In the genomic region with DNA sequence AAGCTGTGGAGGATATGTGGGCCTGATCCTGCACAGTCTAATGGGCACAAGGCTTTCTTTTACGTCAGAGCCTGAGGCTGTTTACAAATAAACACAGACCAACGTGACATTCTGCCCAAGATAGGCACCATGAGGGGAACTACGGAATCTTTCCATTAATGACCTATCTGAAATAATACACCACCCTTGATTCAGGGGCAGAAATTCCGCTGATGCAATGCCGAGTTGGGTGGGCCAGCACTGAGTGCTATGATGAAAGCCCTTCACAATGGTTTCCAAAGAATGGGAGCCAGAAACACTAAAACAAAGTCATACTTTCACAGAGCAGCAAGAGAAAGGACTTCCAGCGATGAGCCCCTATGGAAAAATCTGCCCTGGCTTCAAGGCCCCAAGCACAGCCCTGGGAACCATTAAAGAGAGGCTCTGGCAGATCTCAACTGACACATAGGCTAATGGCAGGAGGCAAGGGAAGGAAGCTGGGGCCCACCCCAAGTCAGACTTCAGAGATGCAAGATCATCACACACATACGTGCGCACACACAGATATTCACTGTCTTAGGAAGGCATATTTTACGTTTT, we compare ENCODE assay signal across 29 cellular contexts.
"Had no signal": no experiment of that assay in that cellular context is flagged by ENCODE, and none has a peak within 500 bp of the region (broad histone marks: within the 10 kb centered on the region; RNA-seq: fewer than 3 reads in every experiment).

No MANE protein-coding gene starts in this region.

- H3K27ac ChIP-seq: cardiac muscle cell, KMS-11, RWPE1, SK-N-MC had no signal

- H3K4me1 Mint-ChIP-seq: activated B cell treated with CpG ODN at 0.5 μM for 24 hours; activated CD4-positive, alpha-beta T cell treated with anti-CD3 and anti-CD28 coated beads, Interleukin-2, amount 10 ng/mL, durations not matched to agents 24 days and 14 days; activated CD8-positive, alpha-beta memory T cell treated with anti-CD3 and anti-CD28 coated beads, Interleukin-2, amount 10 ng/mL, durations not matched to agents 7 days and 5 days; activated naive CD8-positive, alpha-beta T cell treated with anti-CD3 and anti-CD28 coated beads, Interleukin-2, amount 50 U/mL, for 24 hours; brain; T-cell had no signal

- H3K4me3 Mint-ChIP-seq: activated B cell treated with CpG ODN at 0.5 μM for 24 hours; activated CD4-positive, alpha-beta T cell treated with anti-CD3 and anti-CD28 coated beads, Interleukin-2, amount 10 ng/mL, durations not matched to agents 24 days and 14 days; activated CD8-positive, alpha-beta memory T cell treated with anti-CD3 and anti-CD28 coated beads, Interleukin-2, amount 10 ng/mL, durations not matched to agents 7 days and 5 days; activated naive CD8-positive, alpha-beta T cell treated with anti-CD3 and anti-CD28 coated beads, Interleukin-2, amount 50 U/mL, for 24 hours; activated T-cell treated with anti-CD3 and anti-CD28 coated beads, Interleukin-2, amount 50 U/mL, for 24 hours; brain; T-cell had no signal

- H3K36me3 Mint-ChIP-seq: activated CD8-positive, alpha-beta memory T cell treated with anti-CD3 and anti-CD28 coated beads, Interleukin-2, amount 10 ng/mL, durations not matched to agents 7 days and 5 days; activated naive CD4-positive, alpha-beta T cell treated with anti-CD3 and anti-CD28 coated beads, Interleukin-2, amount 50 U/mL, for 72 hours; brain; T-cell had no signal

- H3K27me3 ChIP-seq: cardiac muscle cell had no signal

- H3K36me3 ChIP-seq: cardiac muscle cell had no signal

- DNase-seq: activated B cell treated with CpG ODN at 0.5 μM for 24 hours; activated CD4-positive, alpha-beta T cell treated with anti-CD3 and anti-CD28 coated beads for 1 hour; activated CD4-positive, alpha-beta T cell treated with anti-CD3 and anti-CD28 coated beads, Interleukin-2, amount 10 ng/mL, durations not matched to agents 24 days and 14 days; activated CD4-positive, alpha-beta T cell treated with anti-CD3 and anti-CD28 coated beads, Interleukin-2, amount 50 U/mL, for 48 hours; activated CD8-positive, alpha-beta memory T cell treated with anti-CD3 and anti-CD28 coated beads, Interleukin-2, amount 10 ng/mL, durations not matched to agents 7 days and 5 days; activated effector memory CD4-positive, alpha-beta T cell treated with anti-CD3 and anti-CD28 coated beads, Interleukin-2, amount 50 U/mL, for 16 hours; activated naive CD4-positive, alpha-beta T cell treated with Interleukin-2 at 50 U/mL for 16 hours; activated naive CD8-positive, alpha-beta T cell treated with anti-CD3 and anti-CD28 coated beads, Interleukin-2, amount 50 U/mL, for 24 hours; activated T-cell treated with anti-CD3 and anti-CD28 coated beads, Interleukin-2, amount 50 U/mL, for 24 hours; amniotic stem cell; NCI-H1092; NCI-H1417 treated with DMSO at 0.1 percent for 48 hours; NCI-H1694 treated with DMSO at 0.1 percent for 48 hours; NCI-H2081; NCI-H446 treated with DMSO at 0.1 percent for 48 hours; NCI-H524 treated with DMSO at 0.1 percent for 48 hours; NCI-H748 treated with DMSO at 0.1 percent for 48 hours; OCI-M1; SHP77; T-cell; T-helper 2 cell; T1000 had no signal

- H3K27me3 Mint-ChIP-seq: activated B cell treated with CpG ODN at 0.5 μM for 24 hours; activated CD8-positive, alpha-beta memory T cell treated with anti-CD3 and anti-CD28 coated beads, Interleukin-2, amount 10 ng/mL, durations not matched to agents 7 days and 5 days; activated T-cell treated with anti-CD3 and anti-CD28 coated beads, Interleukin-2, amount 50 U/mL, for 24 hours had no signal

- H3K4me2 ChIP-seq: KMS-11 had no signal

- H3K9ac ChIP-seq: KMS-11 had no signal

- ATAC-seq: activated CD8-positive, alpha-beta memory T cell treated with anti-CD3 and anti-CD28 coated beads, Interleukin-2, amount 10 ng/mL, durations not matched to agents 7 days and 5 days; activated naive CD4-positive, alpha-beta T cell treated with anti-CD3 and anti-CD28 coated beads, Interleukin-2, amount 50 U/mL, for 72 hours; activated naive CD8-positive, alpha-beta T cell treated with anti-CD3 and anti-CD28 coated beads, Interleukin-2, amount 50 U/mL, for 24 hours; Panc1; T-cell had no signal

- H3K4me3 ChIP-seq: cardiac muscle cell, SK-N-MC had no signal

- H3K9me3 Mint-ChIP-seq: activated B cell treated with CpG ODN at 0.5 μM for 24 hours; activated CD4-positive, alpha-beta T cell treated with anti-CD3 and anti-CD28 coated beads, Interleukin-2, amount 10 ng/mL, durations not matched to agents 24 days and 14 days; activated naive CD4-positive, alpha-beta T cell treated with anti-CD3 and anti-CD28 coated beads, Interleukin-2, amount 50 U/mL, for 72 hours; activated naive CD8-positive, alpha-beta T cell treated with anti-CD3 and anti-CD28 coated beads, Interleukin-2, amount 50 U/mL, for 24 hours; activated T-cell treated with anti-CD3 and anti-CD28 coated beads, Interleukin-2, amount 50 U/mL, for 24 hours; brain; T-cell had no signal

- H3K27ac Mint-ChIP-seq: activated B cell treated with CpG ODN at 0.5 μM for 24 hours; activated CD4-positive, alpha-beta T cell treated with anti-CD3 and anti-CD28 coated beads, Interleukin-2, amount 10 ng/mL, durations not matched to agents 24 days and 14 days; activated CD8-positive, alpha-beta memory T cell treated with anti-CD3 and anti-CD28 coated beads, Interleukin-2, amount 10 ng/mL, durations not matched to agents 7 days and 5 days; activated naive CD4-positive, alpha-beta T cell treated with anti-CD3 and anti-CD28 coated beads, Interleukin-2, amount 50 U/mL, for 72 hours; activated naive CD8-positive, alpha-beta T cell treated with anti-CD3 and anti-CD28 coated beads, Interleukin-2, amount 50 U/mL, for 24 hours; activated T-cell treated with anti-CD3 and anti-CD28 coated beads, Interleukin-2, amount 50 U/mL, for 24 hours; brain; T-cell had no signal
